Comparison of ENCODE assay signal across 9 cellular contexts in genomic region chr10:119301397-119301796, GRCh38.
DNase-seq lines count a peak whose midpoint lies in the region; ATAC-seq and TF ChIP-seq lines count a peak whose summit lies in the region.
"Had no signal": no experiment of that assay in that cellular context is flagged by ENCODE, and none has a peak within 500 bp of the region (broad histone marks: within the 10 kb centered on the region; RNA-seq: fewer than 3 reads in every experiment).

No MANE protein-coding gene starts in this region.

- no peak for ATAC-seq in HG03025 (IDR thresholded peaks at IDR 0.05; ENCODE audit: low FRiP score, unreplicated experiment)
- no peak for ATAC-seq in GM19455 (IDR thresholded peaks at IDR 0.05; ENCODE audit: unreplicated experiment)

- peaks cover 0 to 3% of the 10 kb centered on the region in 2 donors for H3K36me3 ChIP-seq in ascending aorta

- H3K4me1 ChIP-seq in ascending aorta, result peaks cover 15 to 51% of the 10 kb centered on the region in 2 donors

- no peak overlapping the region for H3K4me3 ChIP-seq in ascending aorta
- H3K4me3 ChIP-seq: SK-N-MC had no signal

- peak overlapping the region; percentile 73 to 89 for H3K27ac ChIP-seq in ascending aorta
- H3K27ac ChIP-seq: SK-N-MC had no signal

- no peaks in the 10 kb centered on the region for H3K27me3 ChIP-seq in ascending aorta

- no peaks in the 10 kb centered on the region for H3K9me3 ChIP-seq in ascending aorta

- TF ChIP-seq CTCF in ascending aorta (IDR thresholded peaks at IDR 0.05), result no peak

- DNase-seq in A172 (ENCODE audit: low spot score) (peak; percentile 51), T-helper 9 cell (peak; percentile 36), ascending aorta (ENCODE audit: low spot score in 2 of 2) (no peak), NCI-H146 (lab: John Stamatoyannopoulos, UW) (no peak), amygdala (lab: John Stamatoyannopoulos, UW) (no peak)
- peak; percentile 55 to 70 (median 60) for DNase-seq in stimulated activated CD4-positive, alpha-beta T cell treated with anti-CD3 and anti-CD28 coated beads, Interleukin-12 subunit alpha, Interleukin-12 subunit beta, amount 100 ng/mL, for 48 hours (ENCODE audit: low read depth in 2 of 3, low spot score in 1 of 3)

- intact Hi-C loops in ascending aorta (cut with DNase I), result loop anchor here (5.0 kb wide), 1 partner anchor 146 kb away; no protein-coding TSS in a partner anchor

Comparison
In these comparisons a context has a peak if more than half of its experiments do, and no peak if none do; other contexts are left out.
1. DNase-seq: peak in A172 (single experiment), T-helper 9 cell (single experiment) and stimulated activated CD4-positive, alpha-beta T cell treated with anti-CD3 and anti-CD28 coated beads, Interleukin-12 subunit alpha, Interleukin-12 subunit beta, amount 100 ng/mL, for 48 hours (3 of 3); none in ascending aorta (0 of 2), NCI-H146 (single experiment) and amygdala (0 of 56).